ENCODE assay signal across 23 cellular contexts in the genomic region with DNA sequence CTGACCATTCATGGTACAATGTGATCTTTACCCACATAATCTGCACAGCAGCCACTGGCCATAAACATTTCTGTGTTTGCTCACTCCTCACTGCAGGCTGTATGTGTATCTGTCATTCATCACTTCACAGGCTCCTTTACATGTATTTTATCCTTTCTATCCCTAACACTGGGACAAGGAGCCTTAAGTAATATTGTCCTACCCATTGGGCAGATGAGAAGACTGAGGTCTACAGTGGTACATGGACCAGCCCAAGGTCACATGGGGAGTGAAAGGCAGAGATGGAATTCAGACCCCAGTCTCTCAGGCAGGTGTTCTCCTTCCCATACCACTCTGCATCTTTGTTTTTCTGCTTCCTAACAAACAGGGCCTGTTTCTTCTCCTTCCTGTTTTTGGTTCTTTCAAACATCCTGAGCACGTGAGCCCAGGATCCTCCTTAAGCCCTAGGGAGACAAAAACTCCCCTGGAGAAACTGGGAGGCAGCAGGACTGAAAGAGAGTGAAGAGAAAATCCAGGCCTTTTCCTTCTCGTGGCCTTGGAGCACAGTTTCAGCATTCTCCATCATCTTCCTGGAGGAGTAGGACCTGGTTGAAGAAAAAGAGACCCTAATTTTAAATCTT.
"Had no signal": no experiment of that assay in that cellular context is flagged by ENCODE, and none has a peak within 500 bp of the region (broad histone marks: within the 10 kb centered on the region; RNA-seq: fewer than 3 reads in every experiment).

No MANE protein-coding gene starts in this region.

- H3K4me3 Mint-ChIP-seq: naive thymus-derived CD8-positive, alpha-beta T cell; stimulated activated effector memory CD8-positive, alpha-beta T cell treated with anti-CD3 and anti-CD28 coated beads, Interleukin-12 subunit alpha, Interleukin-12 subunit beta, amount 100 ng/mL, for 72 hours had no signal

- H3K36me3 ChIP-seq: gastrocnemius medialis, left lung, neutrophil, pancreas, sigmoid colon, stomach, tibial artery, upper lobe of left lung had no signal

- H3K27me3 ChIP-seq: pancreas, upper lobe of left lung had no signal

- FAIRE-seq: colon, kidney, pancreas, urothelium cell line had no signal

- H3K4me1 Mint-ChIP-seq: naive thymus-derived CD8-positive, alpha-beta T cell; stimulated activated effector memory CD8-positive, alpha-beta T cell treated with anti-CD3 and anti-CD28 coated beads, Interleukin-12 subunit alpha, Interleukin-12 subunit beta, amount 100 ng/mL, for 72 hours had no signal

- H3K27ac ChIP-seq: dorsolateral prefrontal cortex, epithelial cell of prostate, gastrocnemius medialis, left lung, neutrophil, pancreas, sigmoid colon, stomach, tibial artery, upper lobe of left lung had no signal

- H3K9me3 ChIP-seq: gastrocnemius medialis, left lung, neutrophil, pancreas, sigmoid colon, stomach, tibial artery, upper lobe of left lung had no signal

- H3K36me3 Mint-ChIP-seq: naive thymus-derived CD8-positive, alpha-beta T cell; stimulated activated effector memory CD8-positive, alpha-beta T cell treated with anti-CD3 and anti-CD28 coated beads, Interleukin-12 subunit alpha, Interleukin-12 subunit beta, amount 100 ng/mL, for 72 hours had no signal

- H3K4me3 ChIP-seq: dorsolateral prefrontal cortex, gastrocnemius medialis, left lung, pancreas, sigmoid colon, stomach, tibial artery, upper lobe of left lung had no signal

- ATAC-seq: esophagus mucosa; gastrocnemius medialis; left lung; naive thymus-derived CD8-positive, alpha-beta T cell; pancreas; stimulated activated effector memory CD8-positive, alpha-beta T cell treated with anti-CD3 and anti-CD28 coated beads, Interleukin-12 subunit alpha, Interleukin-12 subunit beta, amount 100 ng/mL, for 72 hours had no signal

- H3K27ac Mint-ChIP-seq: progenitor cell of endocrine pancreas; stimulated activated effector memory CD8-positive, alpha-beta T cell treated with anti-CD3 and anti-CD28 coated beads, Interleukin-12 subunit alpha, Interleukin-12 subunit beta, amount 100 ng/mL, for 72 hours had no signal

- DNase-seq: dorsolateral prefrontal cortex; effector CD4-positive, alpha-beta T cell; foreskin fibroblast; gastrocnemius medialis; head of caudate nucleus; kidney; left lung; naive thymus-derived CD8-positive, alpha-beta T cell; pancreas; sigmoid colon; stimulated activated CD4-positive, alpha-beta T cell treated with anti-CD3 and anti-CD28 coated beads, Interleukin-2, amount 100 ng/mL, for 24 hours; stimulated activated CD4-positive, alpha-beta T cell treated with anti-CD3 and anti-CD28 coated beads, Interleukin-4, amount 100 ng/mL, for 24 hours; stimulated activated naive CD4-positive, alpha-beta T cell treated with Interleukin-2 at 50 U/mL for 16 hours; stomach; tibial artery; upper lobe of left lung had no signal

- H3K4me1 ChIP-seq: gastrocnemius medialis, pancreas, sigmoid colon, upper lobe of left lung had no signal
